Comparison of ENCODE assay signal across 1 cellular context in genomic region chr7:22123139-22123538, GRCh38.
TF ChIP-seq lines count a peak whose summit lies in the region.

No MANE protein-coding gene starts in this region.

TF ChIP-seq in K562, 482 proteins besides CTCF, POLR2A, EP300 and RAD21 (continued from another document and continues in another):
- no peak for TF ChIP-seq HOMEZ (CRISPR knock-in tag; IDR thresholded peaks at IDR 0.05)
- TF ChIP-seq ZNF589 (CRISPR knock-in tag; IDR thresholded peaks at IDR 0.05; ENCODE audit: low read depth) = peak; percentile 49; the same call in 1 of the 2 replicates
- peak; percentile 49; the same call in 1 of the 2 replicates for TF ChIP-seq JUND (IDR thresholded peaks at IDR 0.05; ENCODE audit: borderline replicate concordance, low read depth, low read length)
- peak; percentile 41; the same call in 1 of the 3 replicates for TF ChIP-seq JUND (tag; IDR thresholded peaks at IDR 0.05; ENCODE audit: borderline replicate concordance, low read depth, low read length)
- TF ChIP-seq, protein P1, sequence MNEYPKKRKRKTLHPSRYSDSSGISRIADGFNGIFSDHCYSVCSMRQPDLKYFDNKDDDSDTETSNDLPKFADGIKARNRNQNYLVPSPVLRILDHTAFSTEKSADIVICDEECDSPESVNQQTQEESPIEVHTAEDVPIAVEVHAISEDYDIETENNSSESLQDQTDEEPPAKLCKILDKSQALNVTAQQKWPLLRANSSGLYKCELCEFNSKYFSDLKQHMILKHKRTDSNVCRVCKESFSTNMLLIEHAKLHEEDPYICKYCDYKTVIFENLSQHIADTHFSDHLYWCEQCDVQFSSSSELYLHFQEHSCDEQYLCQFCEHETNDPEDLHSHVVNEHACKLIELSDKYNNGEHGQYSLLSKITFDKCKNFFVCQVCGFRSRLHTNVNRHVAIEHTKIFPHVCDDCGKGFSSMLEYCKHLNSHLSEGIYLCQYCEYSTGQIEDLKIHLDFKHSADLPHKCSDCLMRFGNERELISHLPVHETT (CRISPR knock-in tag; conservative IDR thresholded peaks at IDR 0.05 in 1 of 2, IDR thresholded peaks at IDR 0.05 in 1 of 2) = peak in 1 of 2 experiments; percentile 50; a peak in 1 of 4 replicates
- peak; percentile 47; the same call in 1 of the 2 replicates for TF ChIP-seq JUN (IDR thresholded peaks at IDR 0.05; ENCODE audit: borderline replicate concordance, low read depth, low read length)
- no peak for TF ChIP-seq JUN (CRISPR knock-in tag; IDR thresholded peaks at IDR 0.05; ENCODE audit: borderline replicate concordance)
- TF ChIP-seq CHD1 (IDR thresholded peaks at IDR 0.05; ENCODE audit: low read length) = no peak
- no peak for TF ChIP-seq ZNF707 (CRISPR knock-in tag; conservative IDR thresholded peaks at IDR 0.05)
- no peak for TF ChIP-seq ZNF644 (tag; IDR thresholded peaks at IDR 0.05; ENCODE audit: low read depth)
- TF ChIP-seq TRIM24 (IDR thresholded peaks at IDR 0.05) = 0 out of 4 replicates have a peak, but pooled peaks of 1 of the 2 experiments have one; percentile 44
- no peak for TF ChIP-seq MBD2 (IDR thresholded peaks at IDR 0.05; ENCODE audit: borderline replicate concordance, low read depth)
- no peak for TF ChIP-seq NFE2L1 (tag; IDR thresholded peaks at IDR 0.05; ENCODE audit: borderline replicate concordance, low read depth)
- 0 out of 2 replicates have a peak, but pooled peaks have one; percentile 55 for TF ChIP-seq NR1H2 (CRISPR knock-in tag; IDR thresholded peaks at IDR 0.05)
- TF ChIP-seq STAT5B (CRISPR knock-in tag; IDR thresholded peaks at IDR 0.05) = no peak
- peak; percentile 47; the same call in 1 of the 2 replicates for TF ChIP-seq MECOM (CRISPR knock-in tag; IDR thresholded peaks at IDR 0.05)
- TF ChIP-seq FOSL1 (tag; conservative IDR thresholded peaks at IDR 0.05) = no peak
- TF ChIP-seq, protein P2, sequence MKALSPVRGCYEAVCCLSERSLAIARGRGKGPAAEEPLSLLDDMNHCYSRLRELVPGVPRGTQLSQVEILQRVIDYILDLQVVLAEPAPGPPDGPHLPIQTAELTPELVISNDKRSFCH (CRISPR knock-in tag; IDR thresholded peaks at IDR 0.05) = no peak
- TF ChIP-seq, protein P2 (tag; IDR thresholded peaks at IDR 0.05) = no peak
- no peak for TF ChIP-seq HDAC3 (IDR thresholded peaks at IDR 0.05; ENCODE audit: borderline replicate concordance, partially characterized antibody)
- TF ChIP-seq GABPA (tag; conservative IDR thresholded peaks at IDR 0.05; ENCODE audit: low read depth) = 0 out of 2 replicates have a peak, but pooled peaks have one; percentile 12
- TF ChIP-seq ATF6 (CRISPR knock-in tag; IDR thresholded peaks at IDR 0.05) = peak; percentile 95
- TF ChIP-seq SREBF2 (CRISPR knock-in tag; IDR thresholded peaks at IDR 0.05) = no peak
- no peak for TF ChIP-seq NR2C1 (IDR thresholded peaks at IDR 0.05)
- peak; percentile 36; the same call in 1 of the 2 replicates for TF ChIP-seq NR2C1 (tag; IDR thresholded peaks at IDR 0.05)
- no peak for TF ChIP-seq SNRNP70 (optimal IDR thresholded peaks at IDR 0.05; ENCODE audit: low read depth, low read length)
- TF ChIP-seq, protein P3, sequence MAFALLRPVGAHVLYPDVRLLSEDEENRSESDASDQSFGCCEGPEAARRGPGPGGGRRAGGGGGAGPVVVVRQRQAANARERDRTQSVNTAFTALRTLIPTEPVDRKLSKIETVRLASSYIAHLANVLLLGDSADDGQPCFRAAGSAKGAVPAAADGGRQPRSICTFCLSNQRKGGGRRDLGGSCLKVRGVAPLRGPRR (CRISPR knock-in tag; IDR thresholded peaks at IDR 0.05) = no peak
- TF ChIP-seq SMARCC2 (IDR thresholded peaks at IDR 0.05; ENCODE audit: low read depth) = peak; percentile 38; the same call in 1 of the 2 replicates
- TF ChIP-seq HNRNPL (IDR thresholded peaks at IDR 0.05; ENCODE audit: low read depth, low read length) = no peak
- no peak for TF ChIP-seq DACH1 (IDR thresholded peaks at IDR 0.05; ENCODE audit: partially characterized antibody)
- TF ChIP-seq, protein P4, sequence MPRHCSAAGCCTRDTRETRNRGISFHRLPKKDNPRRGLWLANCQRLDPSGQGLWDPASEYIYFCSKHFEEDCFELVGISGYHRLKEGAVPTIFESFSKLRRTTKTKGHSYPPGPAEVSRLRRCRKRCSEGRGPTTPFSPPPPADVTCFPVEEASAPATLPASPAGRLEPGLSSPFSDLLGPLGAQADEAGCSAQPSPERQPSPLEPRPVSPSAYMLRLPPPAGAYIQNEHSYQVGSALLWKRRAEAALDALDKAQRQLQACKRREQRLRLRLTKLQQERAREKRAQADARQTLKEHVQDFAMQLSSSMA (CRISPR knock-in tag; IDR thresholded peaks at IDR 0.05) = no peak
- TF ChIP-seq KLF10 (CRISPR knock-in tag; IDR thresholded peaks at IDR 0.05) = no peak
- TF ChIP-seq PHF21A (IDR thresholded peaks at IDR 0.05; ENCODE audit: borderline replicate concordance, low read depth) = no peak
- peak; percentile 71 for TF ChIP-seq ETV5 (CRISPR knock-in tag; IDR thresholded peaks at IDR 0.05; ENCODE audit: low read depth)
- TF ChIP-seq ZNF592 (IDR thresholded peaks at IDR 0.05) = peak; percentile 98
- TF ChIP-seq ETS1 (conservative IDR thresholded peaks at IDR 0.05; ENCODE audit: control insufficient read depth, low read depth, low read length) = no peak
- no peak for TF ChIP-seq TAF1 (IDR thresholded peaks at IDR 0.05; ENCODE audit: control insufficient read depth, extremely low read depth, insufficient read depth, low read length, severe bottlenecking)
- peak; percentile 25 to 39; a peak in 1 of 4 replicates for TF ChIP-seq FOXK2 (conservative IDR thresholded peaks at IDR 0.05 in 1 of 2, IDR thresholded peaks at IDR 0.05 in 1 of 2; ENCODE audit: low read depth in 2 of 2)
- TF ChIP-seq SIN3A (IDR thresholded peaks at IDR 0.05; ENCODE audit: borderline replicate concordance in 2 of 2, control insufficient read depth in 1 of 2, low read depth in 2 of 2, low read length in 2 of 2) = no peak
- no peak for TF ChIP-seq ZNF449 (CRISPR knock-in tag; IDR thresholded peaks at IDR 0.05)
- TF ChIP-seq PHF8 (IDR thresholded peaks at IDR 0.05; ENCODE audit: borderline replicate concordance, low read length) = no peak
- TF ChIP-seq YBX1 (IDR thresholded peaks at IDR 0.05) = no peak
- TF ChIP-seq MYC (IDR thresholded peaks at IDR 0.05; ENCODE audit: low read depth, low read length) = peak; percentile 74
- TF ChIP-seq MYC (CRISPR knock-in tag; IDR thresholded peaks at IDR 0.05; ENCODE audit: borderline replicate concordance, low read depth) = no peak
- peak; percentile 41; the same call in 1 of the 2 replicates for TF ChIP-seq SMARCA4 (IDR thresholded peaks at IDR 0.05)
- TF ChIP-seq REST (CRISPR knock-in tag; IDR thresholded peaks at IDR 0.05; ENCODE audit: low read depth) = no peak
- no peak for TF ChIP-seq ZNF140 (CRISPR knock-in tag; IDR thresholded peaks at IDR 0.05)
